ENCODE assay signal across 19 cellular contexts in the genomic region with DNA sequence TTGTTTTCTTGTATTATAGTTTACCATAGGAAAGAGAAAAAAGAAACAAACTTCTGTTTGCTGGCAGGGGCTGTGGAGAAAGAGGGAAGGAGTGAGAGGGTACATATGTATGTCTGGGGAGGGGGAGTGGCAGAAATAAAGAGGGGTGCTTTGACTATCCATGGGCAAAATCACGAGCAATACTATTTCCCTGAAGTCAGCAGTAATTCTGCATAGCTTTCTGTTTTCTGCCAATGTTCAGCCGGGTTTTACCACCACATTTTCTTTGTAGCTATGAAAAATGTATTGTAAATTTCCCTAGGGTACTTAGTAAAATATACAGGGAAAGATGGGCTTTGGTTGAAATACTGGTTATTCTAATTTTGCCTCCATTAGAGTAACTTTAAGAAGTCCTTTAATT.
"Had no signal": no experiment of that assay in that cellular context is flagged by ENCODE, and none has a peak within 500 bp of the region (broad histone marks: within the 10 kb centered on the region; RNA-seq: fewer than 3 reads in every experiment).

No MANE protein-coding gene starts in this region.

- H3K9me3 ChIP-seq: ascending aorta, colonic mucosa, gastrocnemius medialis, right atrium auricular region had no signal

- H3K27ac ChIP-seq: ascending aorta, cardiac muscle cell, colonic mucosa, gastrocnemius medialis, right atrium auricular region, VCaP had no signal

- H3K4me3 Mint-ChIP-seq: activated CD4-positive, alpha-beta T cell treated with anti-CD3 and anti-CD28 coated beads for 36 hours; activated CD8-positive, alpha-beta T cell treated with anti-CD3 and anti-CD28 coated beads, Interleukin-2, amount 10 ng/mL, durations not matched to agents 7 days and 5 days; activated naive CD8-positive, alpha-beta T cell treated with anti-CD3 and anti-CD28 coated beads, Interleukin-2, amount 50 U/mL, for 24 hours; stimulated activated memory B cell treated with anti-CD40 and anti-IgM and Interleukin-4, amounts not matched to agents 10 μg/mL and 1 μg/mL and 100 μg/mL, for 72 hours had no signal

- H3K9me3 Mint-ChIP-seq: activated naive CD8-positive, alpha-beta T cell treated with anti-CD3 and anti-CD28 coated beads, Interleukin-2, amount 50 U/mL, for 24 hours; stimulated activated memory B cell treated with anti-CD40 and anti-IgM and Interleukin-4, amounts not matched to agents 10 μg/mL and 1 μg/mL and 100 μg/mL, for 72 hours had no signal

- H3K27me3 ChIP-seq: ascending aorta, cardiac muscle cell, colonic mucosa, gastrocnemius medialis, right atrium auricular region had no signal

- H3K4me1 Mint-ChIP-seq: activated CD4-positive, alpha-beta T cell treated with anti-CD3 and anti-CD28 coated beads for 36 hours; activated naive CD8-positive, alpha-beta T cell treated with anti-CD3 and anti-CD28 coated beads, Interleukin-2, amount 50 U/mL, for 24 hours; stimulated activated memory B cell treated with anti-CD40 and anti-IgM and Interleukin-4, amounts not matched to agents 10 μg/mL and 1 μg/mL and 100 μg/mL, for 72 hours had no signal

- H3K4me3 ChIP-seq: ascending aorta, cardiac muscle cell, colonic mucosa, gastrocnemius medialis, right atrium auricular region had no signal

- H3K4me1 ChIP-seq: ascending aorta, colonic mucosa, gastrocnemius medialis, right atrium auricular region had no signal

- H3K27ac Mint-ChIP-seq: activated CD4-positive, alpha-beta T cell treated with anti-CD3 and anti-CD28 coated beads for 36 hours; activated CD8-positive, alpha-beta T cell treated with anti-CD3 and anti-CD28 coated beads, Interleukin-2, amount 10 ng/mL, durations not matched to agents 7 days and 5 days; activated naive CD8-positive, alpha-beta T cell treated with anti-CD3 and anti-CD28 coated beads, Interleukin-2, amount 50 U/mL, for 24 hours; stimulated activated memory B cell treated with anti-CD40 and anti-IgM and Interleukin-4, amounts not matched to agents 10 μg/mL and 1 μg/mL and 100 μg/mL, for 72 hours had no signal

- H3K27me3 Mint-ChIP-seq: activated CD4-positive, alpha-beta T cell treated with anti-CD3 and anti-CD28 coated beads for 36 hours; activated naive CD8-positive, alpha-beta T cell treated with anti-CD3 and anti-CD28 coated beads, Interleukin-2, amount 50 U/mL, for 24 hours; stimulated activated memory B cell treated with anti-CD40 and anti-IgM and Interleukin-4, amounts not matched to agents 10 μg/mL and 1 μg/mL and 100 μg/mL, for 72 hours had no signal

- DNase-seq: activated CD4-positive, alpha-beta T cell treated with anti-CD3 and anti-CD28 coated beads for 36 hours; activated CD8-positive, alpha-beta memory T cell treated with anti-CD3 and anti-CD28 coated beads, Interleukin-2, amount 50 U/mL, for 48 hours; activated CD8-positive, alpha-beta T cell treated with anti-CD3 and anti-CD28 coated beads, Interleukin-2, amount 10 ng/mL, durations not matched to agents 7 days and 5 days; activated naive CD4-positive, alpha-beta T cell; activated naive CD8-positive, alpha-beta T cell treated with anti-CD3 and anti-CD28 coated beads, Interleukin-2, amount 50 U/mL, for 24 hours; colonic mucosa; effector CD8-positive, alpha-beta T cell; gastrocnemius medialis; kidney; left ventricle myocardium superior; posterior cingulate gyrus; small intestine; T1000; trophoblast cell had no signal
